Comparison of ENCODE assay signal across 15 cellular contexts in the genomic region with DNA sequence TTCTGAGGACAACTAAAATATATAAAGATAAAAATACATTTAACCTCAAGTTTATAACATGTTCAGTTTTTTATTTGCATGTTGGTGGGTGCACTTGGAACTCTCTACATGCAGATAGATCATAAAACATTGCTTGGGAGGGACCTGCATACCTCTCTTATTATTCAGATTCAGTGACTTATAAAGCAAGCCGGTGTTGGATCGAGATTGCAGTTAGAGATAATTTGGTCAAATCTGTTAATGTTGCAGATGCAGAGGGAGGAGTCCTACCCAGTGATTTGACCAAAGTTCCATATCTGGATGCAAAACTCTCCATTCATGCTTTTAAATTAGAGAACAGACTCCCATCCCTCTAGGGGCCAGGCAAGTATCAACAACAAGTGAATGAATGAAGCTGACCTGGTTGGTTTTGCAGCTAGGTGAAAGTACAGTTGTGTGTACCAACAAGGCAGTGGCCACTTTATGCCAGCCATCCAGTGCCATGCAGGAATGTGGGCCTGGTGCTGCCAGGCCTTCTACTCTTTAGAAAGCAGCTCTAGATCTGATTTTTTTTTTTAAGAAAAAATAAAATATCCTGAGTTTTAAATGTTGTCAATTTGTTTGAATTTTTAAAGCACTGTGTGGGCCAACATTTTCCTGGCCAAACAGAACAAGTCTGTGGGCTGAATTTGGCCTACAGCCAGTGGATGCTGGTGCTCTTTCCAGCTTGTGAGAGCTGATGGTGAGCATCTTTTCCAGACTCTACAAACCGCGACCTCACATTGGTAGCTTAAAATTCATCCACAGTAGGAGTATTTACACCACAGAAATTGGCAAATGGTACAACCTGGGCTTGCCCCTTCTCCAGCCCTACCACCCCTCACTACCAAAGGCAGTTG. TPM values are rescaled to one million over a fixed set of nuclear protein-coding genes. Genes with fewer than 3 reads are reported as not detected.
DNase-seq lines count a peak whose midpoint lies in the region; ATAC-seq and TF ChIP-seq lines count a peak whose summit lies in the region.
"Had no signal": no experiment of that assay in that cellular context is flagged by ENCODE, and none has a peak within 500 bp of the region (broad histone marks: within the 10 kb centered on the region; RNA-seq: fewer than 3 reads in every experiment).

No MANE protein-coding gene starts in this region.

- H3K27me3 Mint-ChIP-seq in HFFc6 (ENCODE audit: insufficient read depth): no peaks in the 10 kb centered on the region
- H3K27me3 Mint-ChIP-seq: central memory CD8-positive, alpha-beta T cell; progenitor cell of endocrine pancreas had no signal

- peak overlapping the region; percentile 64 for H3K27ac Mint-ChIP-seq in HFFc6
- H3K27ac Mint-ChIP-seq: CD8-positive, alpha-beta T cell; progenitor cell of endocrine pancreas; stimulated activated effector memory CD8-positive, alpha-beta T cell treated with anti-CD3 and anti-CD28 coated beads, Interleukin-12 subunit alpha, Interleukin-12 subunit beta, amount 100 ng/mL, for 72 hours had no signal

- peak overlapping the region; percentile 48 for H3K4me3 Mint-ChIP-seq in HFFc6
- H3K4me3 Mint-ChIP-seq: CD8-positive, alpha-beta T cell; central memory CD8-positive, alpha-beta T cell; stimulated activated effector memory CD8-positive, alpha-beta T cell treated with anti-CD3 and anti-CD28 coated beads, Interleukin-12 subunit alpha, Interleukin-12 subunit beta, amount 100 ng/mL, for 72 hours had no signal

- no peak for ATAC-seq in HG02885 (IDR thresholded peaks at IDR 0.05; ENCODE audit: poor library complexity, unreplicated experiment)

- DNase-seq in AG09309 (ENCODE audit: low read depth) (no peak), HFFc6 (peak; percentile 57), amniotic epithelial cell (ENCODE audit: low read depth) (peak; percentile 49), glomerular visceral epithelial cell (ENCODE audit: extremely low spot score) (peak; percentile 13), NCI-H1417 (lab: John Stamatoyannopoulos, UW) (no peak), T1000 (lab: John Stamatoyannopoulos, UW) (no peak), OCI-M2 (lab: John Stamatoyannopoulos, UW; ENCODE audit: unreplicated experiment) (no peak)
- DNase-seq: activated effector memory CD4-positive, alpha-beta T cell treated with Interleukin-2 at 50 U/mL for 16 hours; CD8-positive, alpha-beta T cell; NCI-H1930 had no signal

- H3K36me3 Mint-ChIP-seq in HFFc6 (ENCODE audit: low read depth): peaks cover 10% of the 10 kb centered on the region
- H3K36me3 Mint-ChIP-seq: CD8-positive, alpha-beta T cell; stimulated activated effector memory CD8-positive, alpha-beta T cell treated with anti-CD3 and anti-CD28 coated beads, Interleukin-12 subunit alpha, Interleukin-12 subunit beta, amount 100 ng/mL, for 72 hours had no signal

- H3K9me3 Mint-ChIP-seq in HFFc6: no peaks in the 10 kb centered on the region
- H3K9me3 Mint-ChIP-seq: CD8-positive, alpha-beta T cell; central memory CD8-positive, alpha-beta T cell; stimulated activated effector memory CD8-positive, alpha-beta T cell treated with anti-CD3 and anti-CD28 coated beads, Interleukin-12 subunit alpha, Interleukin-12 subunit beta, amount 100 ng/mL, for 72 hours had no signal

- no peak overlapping the region for H3K4me3 ChIP-seq in AG09309 (ENCODE audit: control insufficient read depth, low read depth, low read length)
- H3K4me3 ChIP-seq: esophagus muscularis mucosa had no signal

- peak; percentile 12 for TF ChIP-seq CTCF in AG09309 (IDR thresholded peaks at IDR 0.05; ENCODE audit: control insufficient read depth, insufficient read depth, low read depth, low read length, missing control alignments)
- TF ChIP-seq CTCF in HFFc6 (IDR thresholded peaks at IDR 0.05): peak; percentile 20; the same call in 1 of the 2 replicates

- peaks cover 59% of the 10 kb centered on the region for H3K4me1 Mint-ChIP-seq in HFFc6 (ENCODE audit: low read depth)

RNA-seq across cellular contexts. Expression of a gene that starts 12.3 kb away (rescaled TPM):
- total RNA-seq in HFFc6 (2021; fragmentation: NEBNext Ultra II Directional; extraction: Animal tissue kit (Norgen Biotek cat#: 25700)): 10 to 100 TPM; 19.4 to 24.4 (median 20.4) TPM

Comparison
In these comparisons a context has a peak if more than half of its experiments do, and no peak if none do; other contexts are left out.
1. DNase-seq: peak in HFFc6 (single experiment), amniotic epithelial cell (single experiment) and glomerular visceral epithelial cell (single experiment); none in AG09309 (single experiment), NCI-H1417 (0 of 3), T1000 (single experiment) and OCI-M2 (single experiment).